12 cellular contexts compared by ENCODE assay signal in genomic region chr3:39408493-39409372, GRCh38. TPM values are rescaled to one million over a fixed set of nuclear protein-coding genes. Genes with fewer than 3 reads are reported as not detected.
A peak's percentile ranks its signal among the peaks of the same experiment; 100 is the strongest.
DNase-seq lines count a peak whose midpoint lies in the region; ATAC-seq and TF ChIP-seq lines count a peak whose summit lies in the region.
"Had no signal": no experiment of that assay in that cellular context is flagged by ENCODE, and none has a peak within 500 bp of the region (broad histone marks: within the 10 kb centered on the region; RNA-seq: fewer than 3 reads in every experiment).

No MANE protein-coding gene starts in this region.

- POLR2A ChIA-PET in PC-3 (lab: Charles Lee; ENCODE audit: unreplicated experiment) = interaction anchor here (0.5 kb wide), 1 partner anchor 123 kb away, joined by 3 read pairs; no protein-coding TSS in a partner anchor

- H3K36me3 ChIP-seq in PC-3 (ENCODE audit: low read depth, low read length) (peaks cover 64% of the 10 kb centered on the region), adipocyte (ENCODE audit: control insufficient read depth, insufficient read depth, low read length, severe bottlenecking) (peaks cover 60% of the 10 kb centered on the region), neural cell (ENCODE audit: insufficient read depth, low read length) (peaks cover 5% of the 10 kb centered on the region)

- H4K20me1 ChIP-seq in PC-3 (ENCODE audit: low read length) = peaks cover 63% of the 10 kb centered on the region
- no peaks in the 10 kb centered on the region for H4K20me1 ChIP-seq in neural cell (ENCODE audit: insufficient read depth)

- H3K9me3 ChIP-seq in PC-3 (ENCODE audit: low read length) (no peaks in the 10 kb centered on the region), adipocyte (ENCODE audit: control insufficient read depth, low read length) (no peaks in the 10 kb centered on the region), neural cell (ENCODE audit: low read length) (no peaks in the 10 kb centered on the region)
- H3K9me3 ChIP-seq: heart left ventricle, right atrium auricular region, vagina had no signal

- H3K4me2 ChIP-seq in PC-3 (ENCODE audit: low read length) = peak overlapping the region; percentile 91
- no peak overlapping the region for H3K4me2 ChIP-seq in neural cell (ENCODE audit: low read length)

- H3K79me2 ChIP-seq in PC-3 (ENCODE audit: low read length) (peaks cover 41% of the 10 kb centered on the region), neural cell (replicated peaks; ENCODE audit: insufficient read depth, low read length) (peaks cover 23% of the 10 kb centered on the region)

- H3K27ac ChIP-seq in PC-3 (ENCODE audit: low read length) (no peak overlapping the region), neural cell (ENCODE audit: low read length) (no peak overlapping the region)
- H3K27ac ChIP-seq: right atrium auricular region, vagina had no signal

- H3K27me3 ChIP-seq in PC-3 (ENCODE audit: low read length) (no peaks in the 10 kb centered on the region), adipocyte (replicated peaks; ENCODE audit: control insufficient read depth, insufficient read depth, low read length) (no peaks in the 10 kb centered on the region), neural cell (ENCODE audit: insufficient read depth, low read depth, low read length) (no peaks in the 10 kb centered on the region)
- H3K27me3 ChIP-seq: heart left ventricle, right atrium auricular region, vagina had no signal

- H2AFZ ChIP-seq in PC-3 (ENCODE audit: low read length) = no peak overlapping the region
- no peak overlapping the region for H2AFZ ChIP-seq in neural cell (ENCODE audit: low read depth, low read length)

- H3K9me2 ChIP-seq in PC-3 (replicated peaks; ENCODE audit: low read length) (no peaks in the 10 kb centered on the region), neural cell (ENCODE audit: insufficient read depth, low read length) (no peaks in the 10 kb centered on the region)

- no peak for TF ChIP-seq EP300 in neural cell (conservative IDR thresholded peaks at IDR 0.05; ENCODE audit: poor library complexity, severe bottlenecking)

- CTCF ChIA-PET in PC-3 (lab: Charles Lee) = no interaction called here

- no peak for ATAC-seq in PC-3
- ATAC-seq: heart left ventricle had no signal

- no TSS peak for BruUV-seq in PC-3 (replicated peaks; lab: Mats Ljungman, UMichigan)

- no peak for TF ChIP-seq RAD21 in neural cell (conservative IDR thresholded peaks at IDR 0.05)

- TF ChIP-seq CTCF in PC-3 (conservative IDR thresholded peaks at IDR 0.05; ENCODE audit: low read depth, low read length) (no peak), neural cell (IDR thresholded peaks at IDR 0.05; ENCODE audit: poor library complexity, severe bottlenecking) (no peak)

- H3K4me3 ChIP-seq in GM08714 (ENCODE audit: low read length) (peak overlapping the region; percentile 87), PC-3 (ENCODE audit: low read length) (peak overlapping the region; percentile 85), adipocyte (ENCODE audit: low read length) (peak overlapping the region; percentile 99), neural cell (ENCODE audit: low read length) (peak overlapping the region; percentile 87)
- H3K4me3 ChIP-seq: right atrium auricular region, vagina had no signal

- peaks cover 20% of the 10 kb centered on the region for H3F3A ChIP-seq in PC-3 (ENCODE audit: low read length, unreplicated experiment)
- H3F3A ChIP-seq in neural cell (ENCODE audit: insufficient read depth, low read length, poor library complexity, severe bottlenecking) = no peaks in the 10 kb centered on the region

- intact Hi-C loops in PC-3 (cut with micrococcal nuclease) = no loop called here

- H3K4me1 ChIP-seq in PC-3 (ENCODE audit: insufficient read depth, low read length) (peaks cover 26% of the 10 kb centered on the region), adipocyte (ENCODE audit: control insufficient read depth, insufficient read depth, low read length) (peaks cover 38% of the 10 kb centered on the region)

- peak overlapping the region; percentile 96; the same call in 1 of the 2 replicates for H3K9ac ChIP-seq in PC-3 (ENCODE audit: low read length)
- H3K9ac ChIP-seq in adipocyte (ENCODE audit: low read length) = peak overlapping the region; percentile 100
- no peak overlapping the region for H3K9ac ChIP-seq in neural cell (ENCODE audit: low read length)

- DNase-seq in PC-3 = no peak
- no peak for DNase-seq in adipocyte (ENCODE audit: low read depth)
- no peak for DNase-seq in HT-29 (ENCODE audit: low spot score)
- DNase-seq in activated CD4-positive, CD25-positive, alpha-beta regulatory T cell (lab: John Stamatoyannopoulos, UW) = no peak
- DNase-seq in mucosa of gallbladder (ENCODE audit: low spot score) = no peak
- DNase-seq in NCI-H1436 (lab: John Stamatoyannopoulos, UW) = no peak
- DNase-seq: heart left ventricle, NCI-H446 treated with DMSO at 0.1 percent for 48 hours had no signal

TF ChIP-seq in neural cell, 6 proteins besides CTCF, POLR2A, EP300 and RAD21:
- no peak for TF ChIP-seq TAF1 (IDR thresholded peaks at IDR 0.05; ENCODE audit: low read depth)
- TF ChIP-seq MXI1 (conservative IDR thresholded peaks at IDR 0.05; ENCODE audit: poor library complexity, severe bottlenecking) = no peak
- TF ChIP-seq EZH2 (IDR thresholded peaks at IDR 0.05; ENCODE audit: borderline replicate concordance, insufficient read depth, low read length, poor library complexity, severe bottlenecking) = no peak
- TF ChIP-seq, protein P1, sequence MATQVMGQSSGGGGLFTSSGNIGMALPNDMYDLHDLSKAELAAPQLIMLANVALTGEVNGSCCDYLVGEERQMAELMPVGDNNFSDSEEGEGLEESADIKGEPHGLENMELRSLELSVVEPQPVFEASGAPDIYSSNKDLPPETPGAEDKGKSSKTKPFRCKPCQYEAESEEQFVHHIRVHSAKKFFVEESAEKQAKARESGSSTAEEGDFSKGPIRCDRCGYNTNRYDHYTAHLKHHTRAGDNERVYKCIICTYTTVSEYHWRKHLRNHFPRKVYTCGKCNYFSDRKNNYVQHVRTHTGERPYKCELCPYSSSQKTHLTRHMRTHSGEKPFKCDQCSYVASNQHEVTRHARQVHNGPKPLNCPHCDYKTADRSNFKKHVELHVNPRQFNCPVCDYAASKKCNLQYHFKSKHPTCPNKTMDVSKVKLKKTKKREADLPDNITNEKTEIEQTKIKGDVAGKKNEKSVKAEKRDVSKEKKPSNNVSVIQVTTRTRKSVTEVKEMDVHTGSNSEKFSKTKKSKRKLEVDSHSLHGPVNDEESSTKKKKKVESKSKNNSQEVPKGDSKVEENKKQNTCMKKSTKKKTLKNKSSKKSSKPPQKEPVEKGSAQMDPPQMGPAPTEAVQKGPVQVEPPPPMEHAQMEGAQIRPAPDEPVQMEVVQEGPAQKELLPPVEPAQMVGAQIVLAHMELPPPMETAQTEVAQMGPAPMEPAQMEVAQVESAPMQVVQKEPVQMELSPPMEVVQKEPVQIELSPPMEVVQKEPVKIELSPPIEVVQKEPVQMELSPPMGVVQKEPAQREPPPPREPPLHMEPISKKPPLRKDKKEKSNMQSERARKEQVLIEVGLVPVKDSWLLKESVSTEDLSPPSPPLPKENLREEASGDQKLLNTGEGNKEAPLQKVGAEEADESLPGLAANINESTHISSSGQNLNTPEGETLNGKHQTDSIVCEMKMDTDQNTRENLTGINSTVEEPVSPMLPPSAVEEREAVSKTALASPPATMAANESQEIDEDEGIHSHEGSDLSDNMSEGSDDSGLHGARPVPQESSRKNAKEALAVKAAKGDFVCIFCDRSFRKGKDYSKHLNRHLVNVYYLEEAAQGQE (IDR thresholded peaks at IDR 0.05; ENCODE audit: borderline replicate concordance) = no peak
- no peak for TF ChIP-seq SMC3 (conservative IDR thresholded peaks at IDR 0.05; ENCODE audit: poor library complexity)
- TF ChIP-seq POLR2AphosphoS5 (IDR thresholded peaks at IDR 0.05) = no peak

RNA-seq across cellular contexts. Expression of gene RPSA, which starts 2.2 kb away (rescaled TPM):
- total RNA-seq in PC-3 (2014; rRNA removed) (2,286 and 2,722 TPM in 2 replicates), mucosa of gallbladder (518 TPM)
- polyA plus RNA-seq in neural cell = 1,510 and 1,629 TPM in 2 replicates
- 796 and 802 TPM in 2 replicates for polyA minus RNA-seq in neural cell
- 1,278 and 1,405 TPM in 2 replicates for total RNA-seq in HT-29 (2014; rRNA removed; shearing (Covaris generic))

RNA-seq across cellular contexts. Expression of gene SLC25A38, which starts 25.6 kb away (rescaled TPM):
- total RNA-seq in PC-3 (2014; rRNA removed) (29.7 and 32.0 TPM in 2 replicates), mucosa of gallbladder (42.9 TPM)
- 32.5 and 41.4 TPM in 2 replicates for polyA plus RNA-seq in neural cell
- polyA minus RNA-seq in neural cell = 18.3 and 20.0 TPM in 2 replicates
- 18.1 and 24.1 TPM in 2 replicates for total RNA-seq in HT-29 (2014; rRNA removed; shearing (Covaris generic))

RNA-seq across cellular contexts. Expression of gene MOBP, which starts 58.7 kb away (rescaled TPM):
- total RNA-seq in PC-3 (2014; rRNA removed) (not detected in 2 replicates), mucosa of gallbladder (0.14 TPM)
- not detected in 2 replicates for polyA plus RNA-seq in neural cell
- polyA minus RNA-seq in neural cell = 0.24 TPM in 1 of 2 replicates, not detected in the other
- total RNA-seq in HT-29 (2014; rRNA removed; shearing (Covaris generic)) = not detected in 2 replicates
- total RNA-seq: vagina had no signal
- polyA plus RNA-seq: heart left ventricle had no signal
